Comparison of ENCODE assay signal across 11 cellular contexts in the genomic region with DNA sequence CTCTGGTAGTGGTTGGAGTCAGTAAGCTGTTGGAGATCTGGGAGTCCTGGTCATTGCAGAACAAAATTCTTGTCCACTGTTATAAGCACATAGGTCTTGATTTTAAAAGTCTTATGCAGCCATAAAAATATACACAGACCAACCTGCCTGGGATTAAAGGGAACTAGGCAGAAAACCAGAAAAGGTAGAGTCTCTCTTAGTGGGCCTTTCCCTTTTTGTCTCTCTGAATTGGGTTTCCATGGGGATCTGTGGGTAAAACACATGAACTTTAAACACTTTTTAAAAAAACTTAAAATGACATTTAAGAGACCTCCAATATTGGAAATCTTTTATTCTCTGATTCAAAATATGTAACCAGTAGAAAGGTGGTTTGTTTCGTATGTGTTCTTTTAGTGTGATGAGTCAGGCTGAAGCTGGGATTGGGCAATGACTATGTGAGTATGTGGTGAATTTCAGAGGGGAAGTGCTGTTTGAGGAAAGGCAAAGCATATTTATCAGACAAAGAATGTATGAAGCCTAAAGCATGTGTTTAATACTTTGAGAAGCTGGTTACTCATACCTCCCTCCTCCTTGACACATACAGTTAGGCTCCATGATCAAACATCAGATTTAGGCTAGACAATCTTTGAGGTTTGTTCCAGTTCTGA. TPM values are rescaled to one million over a fixed set of nuclear protein-coding genes. Genes with fewer than 3 reads are reported as not detected.
A peak's percentile ranks its signal among the peaks of the same experiment; 100 is the strongest.
DNase-seq lines count a peak whose midpoint lies in the region; ATAC-seq and TF ChIP-seq lines count a peak whose summit lies in the region.
"Had no signal": no experiment of that assay in that cellular context is flagged by ENCODE, and none has a peak within 500 bp of the region (broad histone marks: within the 10 kb centered on the region; RNA-seq: fewer than 3 reads in every experiment).

No MANE protein-coding gene starts in this region.

- H3K9me2 ChIP-seq in PC-3 (replicated peaks; ENCODE audit: low read length), result no peaks in the 10 kb centered on the region

- H2AFZ ChIP-seq in PC-3 (ENCODE audit: low read length) (no peak overlapping the region), neuronal stem cell (ENCODE audit: low read length) (no peak overlapping the region)

- no peak overlapping the region for H2BK15ac ChIP-seq in neuronal stem cell (ENCODE audit: low read length)

- H3K9me3 Mint-ChIP-seq in activated CD4-positive, alpha-beta memory T cell treated with anti-CD3 and anti-CD28 coated beads for 36 hours, result no peaks in the 10 kb centered on the region
- H3K9me3 Mint-ChIP-seq in activated CD4-positive, alpha-beta memory T cell treated with anti-CD3 and anti-CD28 coated beads, Interleukin-2, amount 10 ng/mL, durations not matched to agents 7 days and 5 days, result no peaks in the 10 kb centered on the region

- no peak overlapping the region for H3K18ac ChIP-seq in neuronal stem cell (ENCODE audit: low read length)

- H3K4me1 ChIP-seq in PC-3 (ENCODE audit: insufficient read depth, low read length), result peaks cover 51% of the 10 kb centered on the region
- no peaks in the 10 kb centered on the region for H3K4me1 ChIP-seq in neuronal stem cell (ENCODE audit: control insufficient read depth in 2 of 2, insufficient read depth in 1 of 2, low read depth in 1 of 2, low read length in 2 of 2)

- no peaks in the 10 kb centered on the region for H4K20me1 ChIP-seq in PC-3 (ENCODE audit: low read length)

- no TSS peak for BruUV-seq in PC-3 (replicated peaks; lab: Mats Ljungman, UMichigan)

- H2BK12ac ChIP-seq in neuronal stem cell (ENCODE audit: low read length), result no peak overlapping the region

- intact Hi-C loops in activated CD4-positive, alpha-beta memory T cell treated with anti-CD3 and anti-CD28 coated beads for 36 hours (cut with micrococcal nuclease), result loop anchor here (1.0 to 10.0 kb wide), 7 partner anchors 28 to 236 kb away; no protein-coding TSS in a partner anchor
- intact Hi-C loops in PC-3 (cut with micrococcal nuclease), result loop anchor here (2.0 kb wide), 1 partner anchor 30 kb away; a partner anchor contains a TSS

- H3K4me2 ChIP-seq in PC-3 (ENCODE audit: low read length) (peak overlapping the region; percentile 72), neuronal stem cell (ENCODE audit: insufficient read depth, low read length, poor library complexity, severe bottlenecking) (no peak overlapping the region)
- H3K4me2 ChIP-seq: BLaER1 had no signal

- no peak overlapping the region for H2BK120ac ChIP-seq in neuronal stem cell (ENCODE audit: low read depth, low read length)

- no peak overlapping the region for H3K4ac ChIP-seq in neuronal stem cell (ENCODE audit: low read length)

- CTCF ChIA-PET in activated CD4-positive, alpha-beta memory T cell treated with anti-CD3 and anti-CD28 coated beads for 36 hours (lab: Charles Lee), result no interaction called here
- CTCF ChIA-PET in activated CD4-positive, alpha-beta memory T cell treated with anti-CD3 and anti-CD28 coated beads, Interleukin-2, amount 10 ng/mL, durations not matched to agents 7 days and 5 days (lab: Charles Lee), result no interaction called here
- CTCF ChIA-PET in PC-3 (lab: Charles Lee), result interaction anchor here (1.5 kb wide), 1 partner anchor 30 kb away, joined by 3 read pairs; no protein-coding TSS in a partner anchor

- peak overlapping the region; percentile 80 for H3K27ac Mint-ChIP-seq in activated CD4-positive, alpha-beta memory T cell treated with anti-CD3 and anti-CD28 coated beads for 36 hours
- H3K27ac Mint-ChIP-seq in activated CD4-positive, alpha-beta memory T cell treated with anti-CD3 and anti-CD28 coated beads, Interleukin-2, amount 10 ng/mL, durations not matched to agents 7 days and 5 days, result no peak overlapping the region

- H2AK5ac ChIP-seq in neuronal stem cell (ENCODE audit: low read depth, low read length), result no peak overlapping the region

- no peaks in the 10 kb centered on the region for H3K9me3 ChIP-seq in PC-3 (ENCODE audit: low read length)
- no peaks in the 10 kb centered on the region for H3K9me3 ChIP-seq in neuronal stem cell (replicated peaks in 1 of 2; ENCODE audit: control insufficient read depth in 2 of 2, insufficient read depth in 1 of 2, low read depth in 1 of 2, low read length in 2 of 2)
- H3K9me3 ChIP-seq: BLaER1 had no signal

- H3K27me3 ChIP-seq in PC-3 (ENCODE audit: low read length), result no peaks in the 10 kb centered on the region
- no peaks in the 10 kb centered on the region for H3K27me3 ChIP-seq in neuronal stem cell (ENCODE audit: control insufficient read depth in 3 of 3, insufficient read depth in 3 of 3, low read depth in 1 of 3, low read length in 3 of 3)

- no peak overlapping the region for H3K23ac ChIP-seq in neuronal stem cell (ENCODE audit: low read depth, low read length, poor library complexity)

- no peaks in the 10 kb centered on the region for H3K79me1 ChIP-seq in neuronal stem cell (ENCODE audit: low read depth, low read length)

- no peaks in the 10 kb centered on the region for H3K36me3 Mint-ChIP-seq in activated CD4-positive, alpha-beta memory T cell treated with anti-CD3 and anti-CD28 coated beads for 36 hours
- no peaks in the 10 kb centered on the region for H3K36me3 Mint-ChIP-seq in activated CD4-positive, alpha-beta memory T cell treated with anti-CD3 and anti-CD28 coated beads, Interleukin-2, amount 10 ng/mL, durations not matched to agents 7 days and 5 days (ENCODE audit: low read depth)

- peak; percentile 40 for DNase-seq in activated CD4-positive, alpha-beta memory T cell treated with anti-CD3 and anti-CD28 coated beads for 36 hours
- DNase-seq in activated CD4-positive, alpha-beta memory T cell treated with anti-CD3 and anti-CD28 coated beads, Interleukin-2, amount 10 ng/mL, durations not matched to agents 7 days and 5 days, result no peak
- DNase-seq in PC-3 (peak; percentile 89), epithelial cell of prostate (ENCODE audit: low read depth, low spot score) (peak; percentile 73), smooth muscle cell of the brain vasculature (ENCODE audit: low read depth, low spot score) (peak; percentile 40), DMS79 treated with DMSO at 0.1 percent for 48 hours (lab: John Stamatoyannopoulos, UW) (no peak), G401 (ENCODE audit: low spot score) (no peak), neuronal stem cell (ENCODE audit: low spot score) (no peak)
- DNase-seq: anterior cingulate cortex had no signal

- H4K8ac ChIP-seq in neuronal stem cell (ENCODE audit: low read depth, low read length), result no peak overlapping the region

- peak overlapping the region; percentile 67 for H3K9ac ChIP-seq in PC-3 (ENCODE audit: low read length)
- H3K9ac ChIP-seq in neuronal stem cell (ENCODE audit: low read depth, low read length, poor library complexity), result no peak overlapping the region
- H3K9ac ChIP-seq: BLaER1 had no signal

- H3K27me3 Mint-ChIP-seq in activated CD4-positive, alpha-beta memory T cell treated with anti-CD3 and anti-CD28 coated beads for 36 hours, result no peaks in the 10 kb centered on the region
- H3K27me3 Mint-ChIP-seq in activated CD4-positive, alpha-beta memory T cell treated with anti-CD3 and anti-CD28 coated beads, Interleukin-2, amount 10 ng/mL, durations not matched to agents 7 days and 5 days, result no peaks in the 10 kb centered on the region

- in situ Hi-C loops in G401 (cut with HindIII; ENCODE audit: low sequenced_read_pairs), result no loop called here

- H3K36me3 ChIP-seq in PC-3 (ENCODE audit: low read depth, low read length) (no peaks in the 10 kb centered on the region), neuronal stem cell (replicated peaks in 1 of 2; ENCODE audit: control insufficient read depth in 2 of 2, insufficient read depth in 2 of 2, low read length in 2 of 2) (no peaks in the 10 kb centered on the region)
- H3K36me3 ChIP-seq: BLaER1 had no signal

- H3K4me3 Mint-ChIP-seq in activated CD4-positive, alpha-beta memory T cell treated with anti-CD3 and anti-CD28 coated beads for 36 hours, result no peak overlapping the region
- H3K4me3 Mint-ChIP-seq in activated CD4-positive, alpha-beta memory T cell treated with anti-CD3 and anti-CD28 coated beads, Interleukin-2, amount 10 ng/mL, durations not matched to agents 7 days and 5 days, result no peak overlapping the region

- H3K4me1 Mint-ChIP-seq in activated CD4-positive, alpha-beta memory T cell treated with anti-CD3 and anti-CD28 coated beads for 36 hours (ENCODE audit: low read depth), result peaks cover 28% of the 10 kb centered on the region
- H3K4me1 Mint-ChIP-seq in activated CD4-positive, alpha-beta memory T cell treated with anti-CD3 and anti-CD28 coated beads, Interleukin-2, amount 10 ng/mL, durations not matched to agents 7 days and 5 days, result no peaks in the 10 kb centered on the region

- TF ChIP-seq CTCF in PC-3 (conservative IDR thresholded peaks at IDR 0.05; ENCODE audit: low read depth, low read length), result no peak

- H2BK5ac ChIP-seq in neuronal stem cell (ENCODE audit: low read length), result no peak overlapping the region

- POLR2A ChIA-PET in activated CD4-positive, alpha-beta memory T cell treated with anti-CD3 and anti-CD28 coated beads for 36 hours (lab: Charles Lee), result interaction anchor here (1.1 kb wide), 2 partner anchors 84 to 89 kb away, joined by 3 to 6 read pairs; no protein-coding TSS in a partner anchor
- POLR2A ChIA-PET in activated CD4-positive, alpha-beta memory T cell treated with anti-CD3 and anti-CD28 coated beads, Interleukin-2, amount 10 ng/mL, durations not matched to agents 7 days and 5 days (lab: Charles Lee), result no interaction called here
- POLR2A ChIA-PET in PC-3 (lab: Charles Lee; ENCODE audit: unreplicated experiment), result no interaction called here

- H3K79me2 ChIP-seq in PC-3 (ENCODE audit: low read length), result 0 out of 2 replicates have a peak, but pooled peaks cover 3% of the 10 kb centered on the region

- ATAC-seq in PC-3, result peak; percentile 85

- peaks cover 7% of the 10 kb centered on the region for H3F3A ChIP-seq in PC-3 (ENCODE audit: low read length, unreplicated experiment)

- H3K27ac ChIP-seq in PC-3 (ENCODE audit: low read length) (peak overlapping the region; percentile 97), epithelial cell of prostate (peak overlapping the region; percentile 95), neuronal stem cell (replicated peaks; ENCODE audit: low read length) (no peak overlapping the region)
- H3K27ac ChIP-seq: BLaER1, SK-N-MC had no signal

- no peak overlapping the region for H3K14ac ChIP-seq in neuronal stem cell (ENCODE audit: low read length)

- peak overlapping the region; percentile 37; the same call in 1 of the 2 replicates for H3K4me3 ChIP-seq in PC-3 (ENCODE audit: low read length)
- no peak overlapping the region for H3K4me3 ChIP-seq in neuronal stem cell (ENCODE audit: low read length in 2 of 2)
- H3K4me3 ChIP-seq: BLaER1, SK-N-MC had no signal

- H4K91ac ChIP-seq in neuronal stem cell (ENCODE audit: low read depth, low read length, poor library complexity), result no peak overlapping the region

- WGBS in neuronal stem cell (ENCODE audit: extremely low coverage in 2 of 2, insufficient read length in 2 of 2, insufficient replicate concordance in 1 of 2), 2 donors, result no CpG with 5 or more reads among the region's 1 CpG

RNA-seq across cellular contexts. Expression of a gene that starts 29.6 kb away (rescaled TPM):
- total RNA-seq in activated CD4-positive, alpha-beta memory T cell treated with anti-CD3 and anti-CD28 coated beads for 36 hours, result 1 to 10 TPM; 1.2 TPM
- total RNA-seq in activated CD4-positive, alpha-beta memory T cell treated with anti-CD3 and anti-CD28 coated beads, Interleukin-2, amount 10 ng/mL, durations not matched to agents 7 days and 5 days, result under 1 TPM in 1 of 2 experiments, not detected in 1; 0.05 TPM
- 8.5 and 11.1 TPM in 2 replicates for total RNA-seq in PC-3 (2014; rRNA removed)
- 10.5 and 13.5 TPM in 2 replicates for total RNA-seq in G401 (2014; rRNA removed; shearing (Covaris generic))
- 19.8 TPM for polyA plus RNA-seq in neuronal stem cell (2013, experiment 1 of 2)
- polyA plus RNA-seq in neuronal stem cell (2013, experiment 2 of 2), result 20.0 TPM

Comparison
In these comparisons a context has a peak if more than half of its experiments do, and no peak if none do; other contexts are left out.
1. DNase-seq: peak in activated CD4-positive, alpha-beta memory T cell treated with anti-CD3 and anti-CD28 coated beads for 36 hours (single experiment), PC-3 (single experiment), epithelial cell of prostate (single experiment) and smooth muscle cell of the brain vasculature (single experiment); none in activated CD4-positive, alpha-beta memory T cell treated with anti-CD3 and anti-CD28 coated beads, Interleukin-2, amount 10 ng/mL, durations not matched to agents 7 days and 5 days (single experiment), DMS79 treated with DMSO at 0.1 percent for 48 hours (single experiment), G401 (single experiment) and neuronal stem cell (single experiment).